Comparison of ENCODE assay signal across 8 cellular contexts in the genomic region with DNA sequence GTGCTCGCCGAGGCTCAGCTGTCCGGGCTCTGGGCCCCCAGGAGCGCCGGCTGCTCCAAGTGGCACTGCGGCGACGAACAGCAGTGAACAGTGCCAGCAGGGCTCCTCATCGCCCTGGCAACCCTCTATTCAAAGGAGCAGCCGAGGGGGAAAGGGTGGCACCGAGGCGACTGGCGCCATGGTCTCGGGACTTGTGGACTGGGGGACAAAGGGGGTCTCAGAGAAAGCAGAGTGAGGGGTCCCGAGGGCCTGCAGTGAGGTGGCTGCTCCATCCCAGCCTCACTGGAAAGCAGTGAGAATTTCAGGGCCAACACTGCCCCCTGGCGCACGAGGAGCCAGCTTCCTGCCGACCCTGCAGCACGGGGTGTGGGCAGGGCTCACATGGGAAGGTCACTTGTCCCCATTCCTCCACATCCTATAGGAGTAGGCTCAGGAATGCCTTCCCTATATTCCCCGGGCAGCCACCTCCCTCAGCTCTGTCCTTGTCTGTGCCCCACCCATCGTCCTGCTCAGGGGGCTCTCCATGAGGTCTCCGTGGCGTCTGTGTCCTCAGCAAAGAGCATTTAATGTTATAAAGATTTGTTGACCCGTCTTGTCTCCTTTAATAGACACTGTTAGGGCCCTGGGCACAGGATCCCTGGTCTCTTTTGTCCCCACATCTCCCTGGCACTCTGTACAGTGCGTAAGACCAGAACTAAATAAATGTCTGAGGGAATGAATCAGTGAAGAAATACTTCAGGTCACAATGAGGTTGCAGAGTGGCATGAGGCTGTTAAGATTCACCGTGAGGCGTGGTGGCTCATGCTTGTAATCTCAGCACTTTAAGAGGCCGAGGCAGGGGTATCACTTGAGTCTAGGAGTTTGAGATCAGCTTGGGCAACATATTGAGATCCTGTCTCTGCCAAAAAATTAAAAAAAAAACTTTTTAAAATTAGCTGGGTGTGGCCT. TPM values are rescaled to one million over a fixed set of nuclear protein-coding genes. Genes with fewer than 3 reads are reported as not detected.
DNase-seq lines count a peak whose midpoint lies in the region; ATAC-seq and TF ChIP-seq lines count a peak whose summit lies in the region.

No MANE protein-coding gene starts in this region.

- H3K27ac Mint-ChIP-seq in CD4-positive, alpha-beta T cell, result no peak overlapping the region

- peak overlapping the region; percentile 50; the same call in 1 of the 2 replicates for H2AFZ ChIP-seq in PC-9

- TSS peak; percentile 86 for BruUV-seq in PC-9 (replicated peaks; lab: Mats Ljungman, UMichigan)

- H3K27me3 ChIP-seq in CD4-positive, alpha-beta T cell (ENCODE audit: control insufficient read depth, insufficient read depth, low read length), result no peaks in the 10 kb centered on the region
- no peaks in the 10 kb centered on the region for H3K27me3 ChIP-seq in PC-9 (ENCODE audit: insufficient read depth, low read depth)
- peaks cover 16% of the 10 kb centered on the region for H3K27me3 ChIP-seq in neutrophil
- H3K27me3 ChIP-seq in thyroid gland, result no peaks in the 10 kb centered on the region

- peak overlapping the region; percentile 62 for H3K4me2 ChIP-seq in PC-9

- no peaks in the 10 kb centered on the region for H3K9me3 Mint-ChIP-seq in CD4-positive, alpha-beta T cell

- H3K36me3 ChIP-seq in PC-9 (ENCODE audit: low read depth), result no peaks in the 10 kb centered on the region
- H3K36me3 ChIP-seq in neutrophil, result no peaks in the 10 kb centered on the region
- H3K36me3 ChIP-seq in thyroid gland, result no peaks in the 10 kb centered on the region

- peak in 9 of 10 experiments; percentile 38 to 71 (median 53) for DNase-seq in CD4-positive, alpha-beta T cell
- DNase-seq in HPDE6-E6E7 (ENCODE audit: extremely low spot score) (peak; percentile 43), PC-9 (peak; percentile 85 to 89), foreskin fibroblast (peak; percentile 77 to 84), thyroid gland (peak; percentile 76 to 81)
- peak; percentile 34 for DNase-seq in activated effector memory CD4-positive, alpha-beta T cell treated with Interleukin-2 at 50 U/mL for 16 hours

- H3K4me3 ChIP-seq in PC-9, result peak overlapping the region; percentile 2; the same call in 1 of the 2 replicates
- H3K4me3 ChIP-seq in foreskin fibroblast (ENCODE audit: low read depth in 1 of 2, low read length in 2 of 2), result no peak overlapping the region
- H3K4me3 ChIP-seq in neutrophil (ENCODE audit: low read depth in 1 of 2, low read length in 1 of 2), result no peak overlapping the region
- no peak overlapping the region for H3K4me3 ChIP-seq in thyroid gland (replicated peaks in 1 of 3)

- H3K27ac ChIP-seq in CD4-positive, alpha-beta T cell (ENCODE audit: low read depth, low read length), result no peak overlapping the region
- H3K27ac ChIP-seq in PC-9 (peak overlapping the region; percentile 78), neutrophil (no peak overlapping the region), thyroid gland (peak overlapping the region in 2 of 3 donors; percentile 14 to 75)

- no peaks in the 10 kb centered on the region for H3K79me2 ChIP-seq in PC-9 (ENCODE audit: low read depth)

- TF ChIP-seq CTCF in CD4-positive, alpha-beta T cell (IDR thresholded peaks at IDR 0.05), result peak; percentile 65
- TF ChIP-seq CTCF in PC-9 (conservative IDR thresholded peaks at IDR 0.05) (peak; percentile 86), foreskin fibroblast (IDR thresholded peaks at IDR 0.05; ENCODE audit: low read depth, low read length) (peak; percentile 44), neutrophil (IDR thresholded peaks at IDR 0.05) (peak; percentile 15), thyroid gland (IDR thresholded peaks at IDR 0.05) (peak in 5 of 6 experiments; percentile 29 to 73 (median 69))

- ATAC-seq in CD4-positive, alpha-beta T cell (ENCODE audit: poor library complexity), result peak; percentile 54
- no peak for ATAC-seq in HG02610 (IDR thresholded peaks at IDR 0.05; ENCODE audit: unreplicated experiment)

- TF ChIP-seq POLR2A in thyroid gland (IDR thresholded peaks at IDR 0.05), result no peak

- peaks cover 49% of the 10 kb centered on the region for H3F3A ChIP-seq in PC-9 (ENCODE audit: insufficient read depth, low read depth)

- H3K9me2 ChIP-seq in PC-9 (ENCODE audit: insufficient read depth), result no peaks in the 10 kb centered on the region

- 24 to 32% methylated on average over 28 of the region's 28 CpGs for WGBS in thyroid gland, 2 donors

- POLR2A ChIA-PET in CD4-positive, alpha-beta T cell (lab: Charles Lee), result no interaction called here
- POLR2A ChIA-PET in PC-9 (lab: Charles Lee; ENCODE audit: unreplicated experiment), result interaction anchor here (0.7 kb wide), 1 partner anchor 544 kb away, joined by 6 read pairs; no protein-coding TSS in a partner anchor

- no peaks in the 10 kb centered on the region for H3K9me3 ChIP-seq in CD4-positive, alpha-beta T cell (ENCODE audit: control insufficient read depth, low read length)
- no peaks in the 10 kb centered on the region for H3K9me3 ChIP-seq in PC-9 (ENCODE audit: insufficient read depth, low read depth)
- H3K9me3 ChIP-seq in neutrophil, result no peaks in the 10 kb centered on the region
- H3K9me3 ChIP-seq in thyroid gland, result no peaks in the 10 kb centered on the region

- peaks cover 14% of the 10 kb centered on the region for H3K4me1 Mint-ChIP-seq in CD4-positive, alpha-beta T cell (ENCODE audit: low read depth)

- CTCF ChIA-PET in CD4-positive, alpha-beta T cell (lab: Charles Lee), result interaction anchor here (0.6 to 1.6 kb wide), 2 partner anchors 188 to 683 kb away, joined by 3 to 4 read pairs; no protein-coding TSS in a partner anchor
- CTCF ChIA-PET in PC-9 (lab: Charles Lee), result interaction anchor here (0.6 to 1.0 kb wide), 4 partner anchors 20 to 143 kb away, joined by 3 to 4 read pairs (median 4); no protein-coding TSS in a partner anchor

- H3K4me3 Mint-ChIP-seq in CD4-positive, alpha-beta T cell, result no peak overlapping the region

- no peaks in the 10 kb centered on the region for H3K36me3 Mint-ChIP-seq in CD4-positive, alpha-beta T cell (ENCODE audit: low read depth)

- no peaks in the 10 kb centered on the region for H3K27me3 Mint-ChIP-seq in CD4-positive, alpha-beta T cell

- intact Hi-C loops in CD4-positive, alpha-beta T cell (cut with DNase I, micrococcal nuclease), result loop anchor here (1.0 kb wide), 1 partner anchor 189 kb away; no protein-coding TSS in a partner anchor
- intact Hi-C loops in PC-9 (cut with micrococcal nuclease; ENCODE audit: unreplicated experiment) (loop anchor here (1.0 to 5.0 kb wide), 5 partner anchors 27 to 434 kb away; no protein-coding TSS in a partner anchor), thyroid gland (cut with DNase I) (no loop called here)

- H3K4me1 ChIP-seq in PC-9 (replicated peaks; ENCODE audit: insufficient read depth), result peaks cover 49% of the 10 kb centered on the region
- H3K4me1 ChIP-seq in neutrophil (ENCODE audit: control insufficient read depth in 1 of 2, insufficient read depth in 1 of 2, low read depth in 1 of 2, low read length in 1 of 2), result no peaks in the 10 kb centered on the region
- H3K4me1 ChIP-seq in thyroid gland, result peaks cover 9 to 25% of the 10 kb centered on the region in 2 donors

- no peaks in the 10 kb centered on the region for H4K20me1 ChIP-seq in PC-9 (ENCODE audit: insufficient read depth)

RNA-seq across cellular contexts. Expression of a gene that starts 26.4 kb away (rescaled TPM):
- 1 to 10 TPM; 1.6 to 2.5 TPM for total RNA-seq in CD4-positive, alpha-beta T cell
- total RNA-seq in PC-9 (2021) (13.8 and 26.6 TPM in 2 replicates), thyroid gland (1 to 10 TPM; 4.7 to 7.5 (median 5.9) TPM)

RNA-seq across cellular contexts. Expression of a gene that starts 40.1 kb away (rescaled TPM):
- 10 to 100 TPM; 60.1 to 63.0 TPM for total RNA-seq in CD4-positive, alpha-beta T cell
- 42.1 and 42.9 TPM in 2 replicates for total RNA-seq in PC-9 (2021)
- 10 to 100 TPM; 10.8 to 23.6 (median 16.1) TPM for total RNA-seq in thyroid gland

Comparison
In these comparisons a context has a peak if more than half of its experiments do, and no peak if none do; other contexts are left out.
1. DNase-seq: peak in every context shown above with its lines; median percentile 87 in PC-9; 80 in foreskin fibroblast; 78 in thyroid gland; 53 in CD4-positive, alpha-beta T cell; 43 in HPDE6-E6E7; 34 in activated effector memory CD4-positive, alpha-beta T cell treated with Interleukin-2 at 50 U/mL for 16 hours.
2. H3K27ac ChIP-seq: peak in PC-9 (single experiment) and thyroid gland (2 of 3); none in CD4-positive, alpha-beta T cell (single experiment) and neutrophil (single experiment).
3. CTCF ChIP-seq: peak in every context shown above with its lines; median percentile 86 in PC-9; 69 in thyroid gland; 65 in CD4-positive, alpha-beta T cell; 44 in foreskin fibroblast; 15 in neutrophil.